ENCODE assay signal across 21 cellular contexts in genomic region chr18:26734760-26735159, GRCh38.
"Had no signal": no experiment of that assay in that cellular context is flagged by ENCODE, and none has a peak within 500 bp of the region (broad histone marks: within the 10 kb centered on the region; RNA-seq: fewer than 3 reads in every experiment).

No MANE protein-coding gene starts in this region.

- H3K4me3 ChIP-seq: SJSA1, SK-N-MC had no signal

- DNase-seq: IMR-90, Kasumi-1, KG1, MM.1S, NCI-H1092 treated with DMSO at 0.1 percent for 48 hours, NCI-H1436, NCI-H187, NCI-H2029, NCI-H226, NCI-H446, NCI-H510A, NCI-H524 treated with DMSO at 0.1 percent for 48 hours, NCI-H69, NCI-H774, Right ventricle myocardium superior, RPMI8226, SIG-M5 had no signal

- FAIRE-seq: HepG2, RCC 7860 had no signal

- H3K4me1 ChIP-seq: SJSA1 had no signal

- H3K36me3 ChIP-seq: SJSA1 had no signal

- H3K27ac ChIP-seq: SJSA1, SK-N-MC had no signal

- H3K9me3 ChIP-seq: SJSA1 had no signal

- ATAC-seq: HepG2 had no signal

- H3K27me3 ChIP-seq: SJSA1 had no signal
